ENCODE assay signal across 1 cellular context in genomic region chr22:39092111-39092867, GRCh38.
TF ChIP-seq lines count a peak whose summit lies in the region.

No MANE protein-coding gene starts in this region.

TF ChIP-seq in K562, 482 proteins besides CTCF, POLR2A, EP300 and RAD21:
- no peak for TF ChIP-seq FOXJ3 (CRISPR knock-in tag; IDR thresholded peaks at IDR 0.05)
- TF ChIP-seq FOXJ2 (tag; IDR thresholded peaks at IDR 0.05) = no peak
- TF ChIP-seq SRSF1 (IDR thresholded peaks at IDR 0.05; ENCODE audit: low read depth, low read length) = no peak
- TF ChIP-seq SPI1 (IDR thresholded peaks at IDR 0.05; ENCODE audit: borderline replicate concordance, low read depth, low read length) = peak; percentile 44; the same call in 1 of the 2 replicates
- TF ChIP-seq, protein P1, sequence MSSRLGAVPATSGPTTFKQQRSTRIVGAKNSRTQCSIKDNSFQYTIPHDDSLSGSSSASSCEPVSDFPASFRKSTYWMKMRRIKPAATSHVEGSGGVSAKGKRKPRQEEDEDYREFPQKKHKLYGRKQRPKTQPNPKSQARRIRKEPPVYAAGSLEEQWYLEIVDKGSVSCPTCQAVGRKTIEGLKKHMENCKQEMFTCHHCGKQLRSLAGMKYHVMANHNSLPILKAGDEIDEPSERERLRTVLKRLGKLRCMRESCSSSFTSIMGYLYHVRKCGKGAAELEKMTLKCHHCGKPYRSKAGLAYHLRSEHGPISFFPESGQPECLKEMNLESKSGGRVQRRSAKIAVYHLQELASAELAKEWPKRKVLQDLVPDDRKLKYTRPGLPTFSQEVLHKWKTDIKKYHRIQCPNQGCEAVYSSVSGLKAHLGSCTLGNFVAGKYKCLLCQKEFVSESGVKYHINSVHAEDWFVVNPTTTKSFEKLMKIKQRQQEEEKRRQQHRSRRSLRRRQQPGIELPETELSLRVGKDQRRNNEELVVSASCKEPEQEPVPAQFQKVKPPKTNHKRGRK (tag; IDR thresholded peaks at IDR 0.05) = no peak
- TF ChIP-seq ZKSCAN3 (CRISPR knock-in tag; IDR thresholded peaks at IDR 0.05) = no peak
